8 cellular contexts compared by ENCODE assay signal in genomic region chr4:116551798-116552197, GRCh38.
"Had no signal": no experiment of that assay in that cellular context is flagged by ENCODE, and none has a peak within 500 bp of the region (broad histone marks: within the 10 kb centered on the region; RNA-seq: fewer than 3 reads in every experiment).

No MANE protein-coding gene starts in this region.

- ATAC-seq: GM12878 had no signal

- DNase-seq: GDM1, GF-D8 had no signal

- H3K4me3 ChIP-seq: GM12878 had no signal

- FAIRE-seq: G401.6, GM12878, GM12891, GM12892, GM18507, GM19239 had no signal
